Comparison of ENCODE assay signal across 29 cellular contexts in the genomic region with DNA sequence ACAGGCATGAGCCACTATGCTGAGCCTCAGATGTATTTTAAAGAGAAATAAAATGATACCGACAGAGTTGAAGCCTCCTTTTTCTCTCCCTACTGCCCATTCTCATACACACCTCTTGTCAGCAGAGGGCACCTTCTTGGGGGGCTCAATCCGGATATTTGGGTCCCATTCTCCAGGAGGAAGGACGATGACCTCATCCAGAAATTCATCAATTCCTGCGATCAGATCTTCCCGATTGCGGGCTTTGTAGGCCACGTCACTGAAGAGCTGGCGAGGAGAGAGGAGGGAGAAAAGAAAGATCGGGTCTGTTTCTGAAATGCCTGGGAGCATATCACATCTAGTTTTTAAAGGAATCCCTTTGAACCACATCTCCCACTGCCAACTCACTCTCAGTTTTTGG.
"Had no signal": no experiment of that assay in that cellular context is flagged by ENCODE, and none has a peak within 500 bp of the region (broad histone marks: within the 10 kb centered on the region; RNA-seq: fewer than 3 reads in every experiment).

No MANE protein-coding gene starts in this region.

- DNase-seq: natural killer cell; occipital lobe; posterior cingulate gyrus; psoas muscle; right cardiac atrium; sigmoid colon; small intestine; stimulated activated CD4-positive, alpha-beta T cell treated with anti-CD3 and anti-CD28 coated beads, Interleukin-15, amount 100 ng/mL, for 24 hours; stimulated activated CD4-positive, alpha-beta T cell treated with anti-CD3 and anti-CD28 coated beads, Interleukin-2, amount 100 ng/mL, for 24 hours; stimulated activated CD4-positive, alpha-beta T cell treated with anti-CD3 and anti-CD28 coated beads, Interleukin-2, amount 100 ng/mL, for 48 hours; stimulated activated CD4-positive, alpha-beta T cell treated with anti-CD3 and anti-CD28 coated beads, Interleukin-4, amount 100 ng/mL, for 24 hours; stimulated activated naive CD4-positive, alpha-beta T cell; stimulated activated naive CD8-positive, alpha-beta T cell treated with anti-CD3 and anti-CD28 coated beads, Interleukin-15, amount 100 ng/mL, for 72 hours; stimulated activated naive CD8-positive, alpha-beta T cell treated with anti-CD3 and anti-CD28 coated beads, Interleukin-15, Interleukin-2, amounts not matched to agents 100 U/mL and 50 U/mL, for 24 hours; substantia nigra; testis; trophoblast cell; upper lobe of left lung had no signal

- H3K4me1 Mint-ChIP-seq: neural progenitor cell; stimulated activated naive CD8-positive, alpha-beta T cell treated with anti-CD3 and anti-CD28 coated beads, Interleukin-15, amount 100 ng/mL, for 72 hours had no signal

- ATAC-seq: natural killer cell; psoas muscle; right cardiac atrium; right lobe of liver; stimulated activated effector memory CD8-positive, alpha-beta T cell treated with anti-CD3 and anti-CD28 coated beads, Interleukin-12 subunit alpha, Interleukin-12 subunit beta, amount 100 ng/mL, for 72 hours; stimulated activated naive CD8-positive, alpha-beta T cell treated with anti-CD3 and anti-CD28 coated beads, Interleukin-15, amount 100 ng/mL, for 72 hours; stimulated activated naive CD8-positive, alpha-beta T cell treated with anti-CD3 and anti-CD28 coated beads, Interleukin-15, Interleukin-2, amounts not matched to agents 100 U/mL and 50 U/mL, for 24 hours had no signal

- H3K27ac ChIP-seq: neural progenitor cell, ovary, parathyroid adenoma, psoas muscle, right lobe of liver, sigmoid colon, suprapubic skin, testis, upper lobe of left lung, vagina had no signal

- H2AFZ ChIP-seq: neural progenitor cell, parathyroid adenoma had no signal

- H3K27ac Mint-ChIP-seq: natural killer cell; nephron; neural progenitor cell; progenitor cell of endocrine pancreas; stimulated activated effector memory CD8-positive, alpha-beta T cell treated with anti-CD3 and anti-CD28 coated beads, Interleukin-12 subunit alpha, Interleukin-12 subunit beta, amount 100 ng/mL, for 72 hours had no signal

- H3K4me2 ChIP-seq: neural progenitor cell had no signal

- H3K36me3 Mint-ChIP-seq: natural killer cell; stimulated activated effector memory CD8-positive, alpha-beta T cell treated with anti-CD3 and anti-CD28 coated beads, Interleukin-12 subunit alpha, Interleukin-12 subunit beta, amount 100 ng/mL, for 72 hours had no signal

- H3K4me3 ChIP-seq: neural progenitor cell, ovary, psoas muscle, right lobe of liver, sigmoid colon, suprapubic skin, testis, tibial nerve, upper lobe of left lung, vagina had no signal

- H3K9me3 ChIP-seq: ovary, psoas muscle, right lobe of liver, sigmoid colon, suprapubic skin, testis, tibial nerve, upper lobe of left lung, vagina had no signal

- H3K4me3 Mint-ChIP-seq: natural killer cell; nephron; neural progenitor cell; stimulated activated effector memory CD8-positive, alpha-beta T cell treated with anti-CD3 and anti-CD28 coated beads, Interleukin-12 subunit alpha, Interleukin-12 subunit beta, amount 100 ng/mL, for 72 hours; stimulated activated naive CD8-positive, alpha-beta T cell treated with anti-CD3 and anti-CD28 coated beads, Interleukin-15, amount 100 ng/mL, for 72 hours had no signal

- H3K27me3 ChIP-seq: neural progenitor cell, ovary, right lobe of liver, sigmoid colon, suprapubic skin, testis, tibial nerve, upper lobe of left lung, vagina had no signal

- H3K36me3 ChIP-seq: neural progenitor cell, ovary, right lobe of liver, upper lobe of left lung, vagina had no signal

- H3K9ac ChIP-seq: neural progenitor cell, parathyroid adenoma had no signal

- FAIRE-seq: small intestine, urothelium cell line had no signal

- H3K9me3 Mint-ChIP-seq: natural killer cell; nephron; neural progenitor cell; stimulated activated effector memory CD8-positive, alpha-beta T cell treated with anti-CD3 and anti-CD28 coated beads, Interleukin-12 subunit alpha, Interleukin-12 subunit beta, amount 100 ng/mL, for 72 hours; stimulated activated naive CD8-positive, alpha-beta T cell treated with anti-CD3 and anti-CD28 coated beads, Interleukin-15, amount 100 ng/mL, for 72 hours had no signal

- H3K27me3 Mint-ChIP-seq: progenitor cell of endocrine pancreas; stimulated activated naive CD8-positive, alpha-beta T cell treated with anti-CD3 and anti-CD28 coated beads, Interleukin-15, amount 100 ng/mL, for 72 hours had no signal

- H3K79me2 ChIP-seq: parathyroid adenoma had no signal

- H3K4me1 ChIP-seq: neural progenitor cell, parathyroid adenoma, psoas muscle, right lobe of liver, sigmoid colon, suprapubic skin, vagina had no signal
